8 cellular contexts compared by ENCODE assay signal in the genomic region with DNA sequence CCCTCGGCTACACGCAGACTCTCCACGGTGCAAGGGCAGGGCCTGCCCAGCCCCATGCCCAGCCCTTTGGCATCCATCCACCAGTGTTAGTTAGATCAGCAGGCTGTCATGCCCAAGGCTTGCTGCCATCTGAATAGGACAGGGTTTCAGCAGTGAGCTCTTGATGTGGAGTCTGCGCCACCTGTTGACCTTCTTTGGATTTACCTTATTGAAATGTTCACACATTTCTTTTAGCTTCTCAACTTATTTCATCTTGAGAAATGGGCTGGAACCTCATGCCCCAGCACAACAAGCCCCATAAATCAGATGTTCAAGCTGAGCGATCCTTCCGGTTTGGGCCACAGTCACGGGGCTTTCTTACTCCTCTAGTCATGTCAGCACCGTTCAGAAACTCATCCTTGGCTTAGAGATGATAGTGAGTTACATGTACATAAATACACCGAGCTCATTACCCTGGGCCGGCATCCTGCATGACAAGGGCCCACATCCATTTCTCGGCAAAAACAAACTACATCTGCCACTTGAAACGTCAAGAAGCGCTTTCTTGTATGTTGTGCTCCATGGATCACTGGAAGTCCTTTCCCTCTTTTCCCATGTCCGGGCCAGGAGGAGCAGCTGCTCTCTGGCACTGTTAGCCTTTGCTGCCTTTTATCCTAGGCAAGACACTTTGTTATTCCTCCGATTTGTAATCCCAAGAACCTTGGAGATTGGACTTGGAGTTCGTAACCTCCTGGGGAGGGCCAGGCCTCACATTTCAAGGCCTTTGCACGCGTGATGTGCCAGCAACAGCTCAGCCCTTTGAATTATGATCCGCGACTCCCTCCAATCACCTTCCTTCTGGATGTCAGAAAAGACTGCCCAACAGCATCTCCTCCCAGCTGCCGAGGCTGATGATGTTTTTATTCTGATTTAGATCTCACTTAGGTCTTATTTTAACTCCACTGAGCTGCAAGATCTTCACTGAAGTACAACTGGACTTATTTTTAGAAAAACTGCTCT.
DNase-seq lines count a peak whose midpoint lies in the region; ATAC-seq and TF ChIP-seq lines count a peak whose summit lies in the region.

No MANE protein-coding gene starts in this region.

- POLR2A ChIA-PET in activated CD8-positive, alpha-beta T cell treated with anti-CD3 and anti-CD28 coated beads, Interleukin-2, amount 10 ng/mL, durations not matched to agents 7 days and 5 days (lab: Charles Lee) = interaction anchor here (0.6 to 1.1 kb wide), 2 partner anchors 93 to 413 kb away, joined by 3 to 9 read pairs; no protein-coding TSS in a partner anchor

- H3K27me3 ChIP-seq in right atrium auricular region = no peaks in the 10 kb centered on the region
- no peaks in the 10 kb centered on the region for H3K27me3 ChIP-seq in smooth muscle cell (ENCODE audit: low read depth)

- H3K9ac ChIP-seq in smooth muscle cell (ENCODE audit: low read depth) = no peak overlapping the region

- DNase-seq in AG08395 (ENCODE audit: low spot score) (peak; percentile 74), GM10266 (ENCODE audit: extremely low spot score) (peak; percentile 68), NCI-H187 (lab: John Stamatoyannopoulos, UW) (peak; percentile 41 to 60), right atrium auricular region (ENCODE audit: low spot score) (peak; percentile 74), smooth muscle cell (lab: John Stamatoyannopoulos, UW; ENCODE audit: unreplicated experiment) (no peak)
- peak; percentile 51 for DNase-seq in activated CD8-positive, alpha-beta T cell treated with anti-CD3 and anti-CD28 coated beads, Interleukin-2, amount 10 ng/mL, durations not matched to agents 7 days and 5 days
- no peak for DNase-seq in activated CD4-positive, alpha-beta T cell treated with anti-CD3 and anti-CD28 coated beads, Interleukin-2, amount 50 U/mL, for 4 hours

- ATAC-seq in activated CD8-positive, alpha-beta T cell treated with anti-CD3 and anti-CD28 coated beads, Interleukin-2, amount 10 ng/mL, durations not matched to agents 7 days and 5 days = peak; percentile 54
- no peak for ATAC-seq in GM21381 (IDR thresholded peaks at IDR 0.05; ENCODE audit: unreplicated experiment)

- 72% methylated on average over 21 of the region's 21 CpGs for WGBS in smooth muscle cell (ENCODE audit: low lambda C conversion rate)

- no peaks in the 10 kb centered on the region for H3K9me3 ChIP-seq in right atrium auricular region
- H3K9me3 ChIP-seq in smooth muscle cell (replicated peaks; ENCODE audit: low read depth) = no peaks in the 10 kb centered on the region

- H3K4me1 ChIP-seq in right atrium auricular region = peaks cover 0 to 55% of the 10 kb centered on the region in 2 donors
- H3K4me1 ChIP-seq in smooth muscle cell (ENCODE audit: low read depth) = no peaks in the 10 kb centered on the region

- H3K36me3 ChIP-seq in right atrium auricular region = no peaks in the 10 kb centered on the region
- no peaks in the 10 kb centered on the region for H3K36me3 ChIP-seq in smooth muscle cell (ENCODE audit: low read depth)

- no peak overlapping the region for H3K27ac Mint-ChIP-seq in activated CD8-positive, alpha-beta T cell treated with anti-CD3 and anti-CD28 coated beads, Interleukin-2, amount 10 ng/mL, durations not matched to agents 7 days and 5 days

- H3K36me3 Mint-ChIP-seq in activated CD8-positive, alpha-beta T cell treated with anti-CD3 and anti-CD28 coated beads, Interleukin-2, amount 10 ng/mL, durations not matched to agents 7 days and 5 days (ENCODE audit: low read depth) = peaks cover 5% of the 10 kb centered on the region

- H4K20me1 ChIP-seq in smooth muscle cell (ENCODE audit: low read depth) = peaks cover 25% of the 10 kb centered on the region

- H3K27ac ChIP-seq in right atrium auricular region (peak overlapping the region; percentile 55 to 65), smooth muscle cell (ENCODE audit: low read depth) (no peak overlapping the region)

- H3K4me3 Mint-ChIP-seq in activated CD8-positive, alpha-beta T cell treated with anti-CD3 and anti-CD28 coated beads, Interleukin-2, amount 10 ng/mL, durations not matched to agents 7 days and 5 days = no peak overlapping the region

- CTCF ChIA-PET in activated CD8-positive, alpha-beta T cell treated with anti-CD3 and anti-CD28 coated beads, Interleukin-2, amount 10 ng/mL, durations not matched to agents 7 days and 5 days (lab: Charles Lee) = interaction anchor here (0.6 to 7.4 kb wide), 26 partner anchors 10 to 597 kb away, joined by 3 to 216 read pairs (median 4); a partner anchor contains a TSS

- no peak overlapping the region for H2AFZ ChIP-seq in smooth muscle cell (ENCODE audit: low read depth)

- H3K4me1 Mint-ChIP-seq in activated CD8-positive, alpha-beta T cell treated with anti-CD3 and anti-CD28 coated beads, Interleukin-2, amount 10 ng/mL, durations not matched to agents 7 days and 5 days (ENCODE audit: low read depth) = peaks cover 5% of the 10 kb centered on the region

- H3K4me2 ChIP-seq in smooth muscle cell = no peak overlapping the region

- no peak overlapping the region for H3K4me3 ChIP-seq in right atrium auricular region
- no peak overlapping the region for H3K4me3 ChIP-seq in smooth muscle cell

- H3F3A ChIP-seq in smooth muscle cell (ENCODE audit: low read depth) = peaks cover 7% of the 10 kb centered on the region

- TF ChIP-seq CTCF in GM10266 (IDR thresholded peaks at IDR 0.05; ENCODE audit: control insufficient read depth, insufficient read depth, low read depth, missing control alignments) (peak; percentile 57), right atrium auricular region (IDR thresholded peaks at IDR 0.05) (peak in 1 of 2 donors; percentile 66), smooth muscle cell (IDR thresholded peaks at IDR 0.05; ENCODE audit: borderline replicate concordance, insufficient read depth, poor library complexity, severe bottlenecking) (peak; percentile 31)

- no peaks in the 10 kb centered on the region for H3K27me3 Mint-ChIP-seq in activated CD8-positive, alpha-beta T cell treated with anti-CD3 and anti-CD28 coated beads, Interleukin-2, amount 10 ng/mL, durations not matched to agents 7 days and 5 days (ENCODE audit: low read depth)

- H3K9me3 Mint-ChIP-seq in activated CD8-positive, alpha-beta T cell treated with anti-CD3 and anti-CD28 coated beads, Interleukin-2, amount 10 ng/mL, durations not matched to agents 7 days and 5 days (ENCODE audit: insufficient read depth) = no peaks in the 10 kb centered on the region

- no peaks in the 10 kb centered on the region for H3K79me2 ChIP-seq in smooth muscle cell (ENCODE audit: low read depth)

Comparison
In these comparisons a context has a peak if more than half of its experiments do, and no peak if none do; other contexts are left out.
1. DNase-seq: peak in AG08395 (single experiment), GM10266 (single experiment), NCI-H187 (2 of 2), activated CD8-positive, alpha-beta T cell treated with anti-CD3 and anti-CD28 coated beads, Interleukin-2, amount 10 ng/mL, durations not matched to agents 7 days and 5 days (single experiment) and right atrium auricular region (single experiment); none in smooth muscle cell (single experiment) and activated CD4-positive, alpha-beta T cell treated with anti-CD3 and anti-CD28 coated beads, Interleukin-2, amount 50 U/mL, for 4 hours (0 of 2).